ENCODE assay signal across 12 cellular contexts in genomic region chr20:24769878-24770627, GRCh38.
"Had no signal": no experiment of that assay in that cellular context is flagged by ENCODE, and none has a peak within 500 bp of the region (broad histone marks: within the 10 kb centered on the region; RNA-seq: fewer than 3 reads in every experiment).

No MANE protein-coding gene starts in this region.

- H3K4me3 Mint-ChIP-seq: activated CD4-positive, alpha-beta memory T cell treated with anti-CD3 and anti-CD28 coated beads, Interleukin-2, amount 10 ng/mL, durations not matched to agents 7 days and 5 days; activated naive CD8-positive, alpha-beta T cell treated with anti-CD3 and anti-CD28 coated beads, Interleukin-2, amount 10 ng/mL, durations not matched to agents 7 days and 5 days; activated T-helper 17 cell treated with anti-CD3 and anti-CD28 coated beads, Interleukin-2, amount 50 U/mL, for 72 hours; neural progenitor cell; stimulated activated naive CD8-positive, alpha-beta T cell treated with anti-CD3 and anti-CD28 coated beads, Interleukin-15, Interleukin-2, amounts not matched to agents 100 ng/mL and 50 ng/mL, for 24 hours had no signal

- DNase-seq: activated CD4-positive, alpha-beta memory T cell treated with anti-CD3 and anti-CD28 coated beads, Interleukin-2, amount 10 ng/mL, durations not matched to agents 7 days and 5 days; activated CD4-positive, alpha-beta T cell treated with anti-CD3 and anti-CD28 coated beads for 1 hour; activated naive CD8-positive, alpha-beta T cell treated with anti-CD3 and anti-CD28 coated beads, Interleukin-2, amount 10 ng/mL, durations not matched to agents 7 days and 5 days; anterior cingulate cortex; foreskin keratinocyte; mesendoderm; stimulated activated CD4-positive, alpha-beta T cell treated with anti-CD3 and anti-CD28 coated beads, Interleukin-4, amount 100 ng/mL, for 1 hour had no signal

- H3K27ac Mint-ChIP-seq: activated CD4-positive, alpha-beta memory T cell treated with anti-CD3 and anti-CD28 coated beads, Interleukin-2, amount 10 ng/mL, durations not matched to agents 7 days and 5 days; activated naive CD8-positive, alpha-beta T cell treated with anti-CD3 and anti-CD28 coated beads, Interleukin-2, amount 10 ng/mL, durations not matched to agents 7 days and 5 days; activated T-helper 17 cell treated with anti-CD3 and anti-CD28 coated beads, Interleukin-2, amount 50 U/mL, for 72 hours; neural progenitor cell; stimulated activated naive CD8-positive, alpha-beta T cell treated with anti-CD3 and anti-CD28 coated beads, Interleukin-15, Interleukin-2, amounts not matched to agents 100 ng/mL and 50 ng/mL, for 24 hours had no signal

- H3K27ac ChIP-seq: breast epithelium, foreskin keratinocyte, neural progenitor cell, parathyroid adenoma had no signal

- H3K4me3 ChIP-seq: breast epithelium, neural progenitor cell had no signal

- H3K9me3 Mint-ChIP-seq: activated T-helper 17 cell treated with anti-CD3 and anti-CD28 coated beads, Interleukin-2, amount 50 U/mL, for 72 hours had no signal

- H3K9me3 ChIP-seq: breast epithelium had no signal

- H3K36me3 Mint-ChIP-seq: activated naive CD8-positive, alpha-beta T cell treated with anti-CD3 and anti-CD28 coated beads, Interleukin-2, amount 10 ng/mL, durations not matched to agents 7 days and 5 days; neural progenitor cell had no signal

- H3K36me3 ChIP-seq: breast epithelium, neural progenitor cell had no signal

- H3K4me1 ChIP-seq: breast epithelium, foreskin keratinocyte, neural progenitor cell, parathyroid adenoma had no signal

- H3K27me3 ChIP-seq: neural progenitor cell had no signal

- H3K4me1 Mint-ChIP-seq: activated naive CD8-positive, alpha-beta T cell treated with anti-CD3 and anti-CD28 coated beads, Interleukin-2, amount 10 ng/mL, durations not matched to agents 7 days and 5 days; activated T-helper 17 cell treated with anti-CD3 and anti-CD28 coated beads, Interleukin-2, amount 50 U/mL, for 72 hours had no signal
